In genomic region chr11:118488480-118489109, GRCh38 we compare ENCODE assay signal across 1 cellular context.
TF ChIP-seq lines count a peak whose summit lies in the region.

No MANE protein-coding gene starts in this region.

TF ChIP-seq in HepG2, 621 proteins besides CTCF, POLR2A, EP300 and RAD21:
- TF ChIP-seq ZNF530 (CRISPR knock-in tag; IDR thresholded peaks at IDR 0.05; ENCODE audit: low read depth) (no peak), STAG1 (CRISPR knock-in tag; IDR thresholded peaks at IDR 0.05) (peak; percentile 87), ZNF335 (CRISPR knock-in tag; IDR thresholded peaks at IDR 0.05) (peak; percentile 89), MIXL1 (CRISPR knock-in tag; IDR thresholded peaks at IDR 0.05) (0 out of 2 replicates have a peak, but pooled peaks have one; percentile 35), GLI4 (CRISPR knock-in tag; IDR thresholded peaks at IDR 0.05; ENCODE audit: borderline replicate concordance) (no peak), FIP1L1 (IDR thresholded peaks at IDR 0.05; ENCODE audit: borderline replicate concordance, insufficient read depth, low read depth, low read length) (no peak), ZBTB20 (CRISPR knock-in tag; IDR thresholded peaks at IDR 0.05; ENCODE audit: borderline replicate concordance, low read depth) (no peak), THYN1 (CRISPR knock-in tag; IDR thresholded peaks at IDR 0.05; ENCODE audit: borderline replicate concordance, low read depth) (0 out of 2 replicates have a peak, but pooled peaks have one; percentile 33), ZNF609 (CRISPR knock-in tag; IDR thresholded peaks at IDR 0.05; ENCODE audit: borderline replicate concordance) (no peak), GRHL1 (CRISPR knock-in tag; conservative IDR thresholded peaks at IDR 0.05) (no peak), PLSCR1 (CRISPR knock-in tag; IDR thresholded peaks at IDR 0.05; ENCODE audit: borderline replicate concordance) (no peak), FOXO1 (CRISPR knock-in tag; IDR thresholded peaks at IDR 0.05) (0 out of 2 replicates have a peak, but pooled peaks have one; percentile 23), ZNF790 (CRISPR knock-in tag; IDR thresholded peaks at IDR 0.05; ENCODE audit: borderline replicate concordance) (no peak), ZSCAN9 (CRISPR knock-in tag; IDR thresholded peaks at IDR 0.05; ENCODE audit: borderline replicate concordance) (0 out of 2 replicates have a peak, but pooled peaks have one; percentile 31), ZNF646 (CRISPR knock-in tag; IDR thresholded peaks at IDR 0.05) (peak; percentile 50; the same call in 1 of the 2 replicates), SP5 (CRISPR knock-in tag; IDR thresholded peaks at IDR 0.05; ENCODE audit: borderline replicate concordance, low read depth) (no peak), FOXK1 (CRISPR knock-in tag; IDR thresholded peaks at IDR 0.05; ENCODE audit: borderline replicate concordance, low read depth) (0 out of 2 replicates have a peak, but pooled peaks have one; percentile 26), SP140L (CRISPR knock-in tag; IDR thresholded peaks at IDR 0.05; ENCODE audit: borderline replicate concordance) (0 out of 2 replicates have a peak, but pooled peaks have one; percentile 55), ZNF773 (CRISPR knock-in tag; IDR thresholded peaks at IDR 0.05; ENCODE audit: borderline replicate concordance) (no peak), GATAD1 (CRISPR knock-in tag; IDR thresholded peaks at IDR 0.05) (peak; percentile 27; the same call in 1 of the 2 replicates), ZNF224 (CRISPR knock-in tag; IDR thresholded peaks at IDR 0.05) (no peak), KDM5B (CRISPR knock-in tag; IDR thresholded peaks at IDR 0.05; ENCODE audit: borderline replicate concordance) (no peak), SAP130 (CRISPR knock-in tag; IDR thresholded peaks at IDR 0.05; ENCODE audit: low read depth) (peak; percentile 36; the same call in 1 of the 2 replicates), NFKBIZ (CRISPR knock-in tag; IDR thresholded peaks at IDR 0.05) (no peak), THAP11 (CRISPR knock-in tag; IDR thresholded peaks at IDR 0.05) (0 out of 2 replicates have a peak, but pooled peaks have one; percentile 23), ZBTB8A (CRISPR knock-in tag; IDR thresholded peaks at IDR 0.05; ENCODE audit: borderline replicate concordance, low read depth) (no peak), PHF5A (CRISPR knock-in tag; IDR thresholded peaks at IDR 0.05; ENCODE audit: low read depth, unreplicated experiment) (no peak), GZF1 (CRISPR knock-in tag; IDR thresholded peaks at IDR 0.05) (no peak), ZNF24 (IDR thresholded peaks at IDR 0.05) (no peak), BHLHE40 (IDR thresholded peaks at IDR 0.05; ENCODE audit: low read length) (0 out of 2 replicates have a peak, but pooled peaks have one; percentile 51), SMC3 (IDR thresholded peaks at IDR 0.05; ENCODE audit: low read length) (peak; percentile 78), RXRA (CRISPR knock-in tag; IDR thresholded peaks at IDR 0.05) (no peak), ZNF577 (CRISPR knock-in tag; IDR thresholded peaks at IDR 0.05; ENCODE audit: borderline replicate concordance, low read depth) (no peak), ZKSCAN1 (IDR thresholded peaks at IDR 0.05; ENCODE audit: low read length) (no peak), FOXA3 (CRISPR knock-in tag; IDR thresholded peaks at IDR 0.05) (peak; percentile 28; the same call in 1 of the 2 replicates)
- TF ChIP-seq, protein P1, sequence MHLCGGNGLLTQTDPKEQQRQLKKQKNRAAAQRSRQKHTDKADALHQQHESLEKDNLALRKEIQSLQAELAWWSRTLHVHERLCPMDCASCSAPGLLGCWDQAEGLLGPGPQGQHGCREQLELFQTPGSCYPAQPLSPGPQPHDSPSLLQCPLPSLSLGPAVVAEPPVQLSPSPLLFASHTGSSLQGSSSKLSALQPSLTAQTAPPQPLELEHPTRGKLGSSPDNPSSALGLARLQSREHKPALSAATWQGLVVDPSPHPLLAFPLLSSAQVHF (CRISPR knock-in tag; IDR thresholded peaks at IDR 0.05), result no peak
